25 cellular contexts compared by ENCODE assay signal in genomic region chr3:27990347-27990746, GRCh38.
A peak's percentile ranks its signal among the peaks of the same experiment; 100 is the strongest.
DNase-seq lines count a peak whose midpoint lies in the region; ATAC-seq, FAIRE-seq and TF ChIP-seq lines count a peak whose summit lies in the region.
"Had no signal": no experiment of that assay in that cellular context is flagged by ENCODE, and none has a peak within 500 bp of the region (broad histone marks: within the 10 kb centered on the region; RNA-seq: fewer than 3 reads in every experiment).

No MANE protein-coding gene starts in this region.

- intact Hi-C loops in PC-3 (cut with micrococcal nuclease) (no loop called here), left cardiac atrium (cut with DNase I) (no loop called here)
- intact Hi-C loops in activated T-helper 2 cell treated with anti-CD3 and anti-CD28 coated beads, Interferon-gamma antibody, Interleukin-2, Interleukin-4, amounts not matched to agents 10 μg/mL and 5 μg/mL and 100 μg/mL, durations not matched to agents 14 hours and 24 hours and 36 hours (cut with micrococcal nuclease): no loop called here

- H4K20me1 ChIP-seq in PC-3 (ENCODE audit: low read length): no peaks in the 10 kb centered on the region
- H4K20me1 ChIP-seq: BLaER1 had no signal

- no peaks in the 10 kb centered on the region for H3K4me1 Mint-ChIP-seq in activated naive CD4-positive, alpha-beta T cell treated with anti-CD3 and anti-CD28 coated beads, Interleukin-2, amount 10 ng/mL, durations not matched to agents 7 days and 5 days
- H3K4me1 Mint-ChIP-seq in activated T-helper 2 cell treated with anti-CD3 and anti-CD28 coated beads, Interferon-gamma antibody, Interleukin-2, Interleukin-4, amounts not matched to agents 10 μg/mL and 5 μg/mL and 100 μg/mL, durations not matched to agents 14 hours and 24 hours and 36 hours (ENCODE audit: low read depth): no peaks in the 10 kb centered on the region
- H3K4me1 Mint-ChIP-seq: B cell had no signal

- H3K9me2 ChIP-seq in PC-3 (replicated peaks; ENCODE audit: low read length): no peaks in the 10 kb centered on the region

- H3K27me3 ChIP-seq in PC-3 (ENCODE audit: low read length): no peaks in the 10 kb centered on the region
- H3K27me3 ChIP-seq: BLaER1 had no signal

- no peak overlapping the region for H3K4me3 ChIP-seq in PC-3 (ENCODE audit: low read length)
- H3K4me3 ChIP-seq: BLaER1, GM23338 had no signal

- H3K9me3 ChIP-seq in PC-3 (ENCODE audit: low read length): no peaks in the 10 kb centered on the region
- H3K9me3 ChIP-seq: BLaER1 had no signal

- TF ChIP-seq CTCF in PC-3 (conservative IDR thresholded peaks at IDR 0.05; ENCODE audit: low read depth, low read length): no peak

- H3K9ac ChIP-seq in PC-3 (ENCODE audit: low read length): no peak overlapping the region
- H3K9ac ChIP-seq: BLaER1 had no signal

- no peak for ATAC-seq in activated naive CD4-positive, alpha-beta T cell treated with anti-CD3 and anti-CD28 coated beads, Interleukin-2, amount 50 U/mL, for 72 hours
- ATAC-seq in PC-3: peak; percentile 45
- no peak for ATAC-seq in left cardiac atrium
- ATAC-seq: CD8-positive, alpha-beta T cell; GM23338 had no signal

- CTCF ChIA-PET in activated naive CD4-positive, alpha-beta T cell treated with anti-CD3 and anti-CD28 coated beads, Interleukin-2, amount 10 ng/mL, durations not matched to agents 7 days and 5 days (lab: Charles Lee): no interaction called here
- CTCF ChIA-PET in PC-3 (lab: Charles Lee): no interaction called here

- DNase-seq in activated naive CD4-positive, alpha-beta T cell treated with anti-CD3 and anti-CD28 coated beads, Interleukin-2, amount 10 ng/mL, durations not matched to agents 7 days and 5 days: no peak
- DNase-seq in activated naive CD4-positive, alpha-beta T cell treated with anti-CD3 and anti-CD28 coated beads, Interleukin-2, amount 50 U/mL, for 72 hours (ENCODE audit: low spot score in 2 of 2): no peak
- peak; percentile 10 for DNase-seq in PC-3
- DNase-seq in foreskin melanocyte: peak; percentile 64
- DNase-seq in activated T-helper 2 cell treated with anti-CD3 and anti-CD28 coated beads, Interferon-gamma antibody, Interleukin-2, Interleukin-4, amounts not matched to agents 10 μg/mL and 5 μg/mL and 100 μg/mL, durations not matched to agents 14 hours and 24 hours and 36 hours (ENCODE audit: low spot score): no peak
- no peak for DNase-seq in T-helper 2 cell
- DNase-seq in left cardiac atrium: no peak
- DNase-seq: CD4-positive, CD25-positive, alpha-beta regulatory T cell; CD8-positive, alpha-beta T cell; DMS 273 treated with DMSO at 0.1 percent for 48 hours; DMS79; EL; GDM1; H9; HFFc6 had no signal

- no peak overlapping the region for H3K27ac ChIP-seq in PC-3 (ENCODE audit: low read length)
- H3K27ac ChIP-seq: 22Rv1, BLaER1, C4-2B had no signal

- no peaks in the 10 kb centered on the region for H3K4me1 ChIP-seq in PC-3 (ENCODE audit: insufficient read depth, low read length)
- H3K4me1 ChIP-seq: BLaER1 had no signal

- no peaks in the 10 kb centered on the region for H3K36me3 ChIP-seq in PC-3 (ENCODE audit: low read depth, low read length)
- H3K36me3 ChIP-seq: BLaER1 had no signal

- POLR2A ChIA-PET in PC-3 (lab: Charles Lee; ENCODE audit: unreplicated experiment): no interaction called here

- peak overlapping the region; percentile 24 for H3K27ac Mint-ChIP-seq in activated naive CD4-positive, alpha-beta T cell treated with anti-CD3 and anti-CD28 coated beads, Interleukin-2, amount 10 ng/mL, durations not matched to agents 7 days and 5 days
- H3K27ac Mint-ChIP-seq in activated naive CD4-positive, alpha-beta T cell treated with anti-CD3 and anti-CD28 coated beads, Interleukin-2, amount 50 U/mL, for 72 hours: no peak overlapping the region
- no peak overlapping the region for H3K27ac Mint-ChIP-seq in activated T-helper 2 cell treated with anti-CD3 and anti-CD28 coated beads, Interferon-gamma antibody, Interleukin-2, Interleukin-4, amounts not matched to agents 10 μg/mL and 5 μg/mL and 100 μg/mL, durations not matched to agents 14 hours and 24 hours and 36 hours
- H3K27ac Mint-ChIP-seq: B cell; CD4-positive, CD25-positive, alpha-beta regulatory T cell; CD8-positive, alpha-beta T cell; GM23338; H9; HFFc6 had no signal

- H2AFZ ChIP-seq in PC-3 (ENCODE audit: low read length): no peak overlapping the region
- H2AFZ ChIP-seq: GM23338 had no signal

- H3K9me3 Mint-ChIP-seq in activated naive CD4-positive, alpha-beta T cell treated with anti-CD3 and anti-CD28 coated beads, Interleukin-2, amount 10 ng/mL, durations not matched to agents 7 days and 5 days: no peaks in the 10 kb centered on the region
- peaks cover 3 to 9% of the 10 kb centered on the region in 2 donors for H3K9me3 Mint-ChIP-seq in activated naive CD4-positive, alpha-beta T cell treated with anti-CD3 and anti-CD28 coated beads, Interleukin-2, amount 50 U/mL, for 72 hours
- no peaks in the 10 kb centered on the region for H3K9me3 Mint-ChIP-seq in activated T-helper 2 cell treated with anti-CD3 and anti-CD28 coated beads, Interferon-gamma antibody, Interleukin-2, Interleukin-4, amounts not matched to agents 10 μg/mL and 5 μg/mL and 100 μg/mL, durations not matched to agents 14 hours and 24 hours and 36 hours
- H3K9me3 Mint-ChIP-seq: CD8-positive, alpha-beta T cell; GM23338; H9 had no signal

- peak; percentile 50 for FAIRE-seq in endometrium (lab: Jason Lieb, UNC)
- FAIRE-seq: A204.1, D721Med, GM12891, GM18507 had no signal

- no peak overlapping the region for H3K4me2 ChIP-seq in PC-3 (ENCODE audit: low read length)
- H3K4me2 ChIP-seq: BLaER1, GM23338 had no signal

- no peaks in the 10 kb centered on the region for H3K27me3 Mint-ChIP-seq in activated naive CD4-positive, alpha-beta T cell treated with anti-CD3 and anti-CD28 coated beads, Interleukin-2, amount 10 ng/mL, durations not matched to agents 7 days and 5 days
- peaks cover 6% of the 10 kb centered on the region for H3K27me3 Mint-ChIP-seq in activated T-helper 2 cell treated with anti-CD3 and anti-CD28 coated beads, Interferon-gamma antibody, Interleukin-2, Interleukin-4, amounts not matched to agents 10 μg/mL and 5 μg/mL and 100 μg/mL, durations not matched to agents 14 hours and 24 hours and 36 hours (ENCODE audit: low read depth)
- H3K27me3 Mint-ChIP-seq: B cell; CD4-positive, CD25-positive, alpha-beta regulatory T cell had no signal

- H3K79me2 ChIP-seq in PC-3 (ENCODE audit: low read length): no peaks in the 10 kb centered on the region

- H3K4me3 Mint-ChIP-seq in activated naive CD4-positive, alpha-beta T cell treated with anti-CD3 and anti-CD28 coated beads, Interleukin-2, amount 10 ng/mL, durations not matched to agents 7 days and 5 days: no peak overlapping the region
- no peak overlapping the region for H3K4me3 Mint-ChIP-seq in activated T-helper 2 cell treated with anti-CD3 and anti-CD28 coated beads, Interferon-gamma antibody, Interleukin-2, Interleukin-4, amounts not matched to agents 10 μg/mL and 5 μg/mL and 100 μg/mL, durations not matched to agents 14 hours and 24 hours and 36 hours (ENCODE audit: low read depth)
- H3K4me3 Mint-ChIP-seq: B cell; CD4-positive, CD25-positive, alpha-beta regulatory T cell; CD8-positive, alpha-beta T cell; GM23338; H9; HFFc6 had no signal

- no TSS peak for BruUV-seq in PC-3 (replicated peaks; lab: Mats Ljungman, UMichigan)

- H3F3A ChIP-seq in PC-3 (ENCODE audit: low read length, unreplicated experiment): no peaks in the 10 kb centered on the region

- H3K36me3 Mint-ChIP-seq in activated naive CD4-positive, alpha-beta T cell treated with anti-CD3 and anti-CD28 coated beads, Interleukin-2, amount 10 ng/mL, durations not matched to agents 7 days and 5 days: no peaks in the 10 kb centered on the region
- H3K36me3 Mint-ChIP-seq in activated naive CD4-positive, alpha-beta T cell treated with anti-CD3 and anti-CD28 coated beads, Interleukin-2, amount 50 U/mL, for 72 hours: peaks cover 0 to 6% of the 10 kb centered on the region in 2 donors
- no peaks in the 10 kb centered on the region for H3K36me3 Mint-ChIP-seq in activated T-helper 2 cell treated with anti-CD3 and anti-CD28 coated beads, Interferon-gamma antibody, Interleukin-2, Interleukin-4, amounts not matched to agents 10 μg/mL and 5 μg/mL and 100 μg/mL, durations not matched to agents 14 hours and 24 hours and 36 hours (ENCODE audit: low read depth)
- H3K36me3 Mint-ChIP-seq: CD4-positive, CD25-positive, alpha-beta regulatory T cell; CD8-positive, alpha-beta T cell had no signal

Comparison
In these comparisons a context has a peak if more than half of its experiments do, and no peak if none do; other contexts are left out.
1. DNase-seq: peak in PC-3 (single experiment) and foreskin melanocyte (single experiment); none in activated naive CD4-positive, alpha-beta T cell treated with anti-CD3 and anti-CD28 coated beads, Interleukin-2, amount 10 ng/mL, durations not matched to agents 7 days and 5 days (single experiment), activated naive CD4-positive, alpha-beta T cell treated with anti-CD3 and anti-CD28 coated beads, Interleukin-2, amount 50 U/mL, for 72 hours (0 of 2), activated T-helper 2 cell treated with anti-CD3 and anti-CD28 coated beads, Interferon-gamma antibody, Interleukin-2, Interleukin-4, amounts not matched to agents 10 μg/mL and 5 μg/mL and 100 μg/mL, durations not matched to agents 14 hours and 24 hours and 36 hours (single experiment), T-helper 2 cell (0 of 5) and left cardiac atrium (single experiment).